Comparison of ENCODE assay signal across 38 cellular contexts in genomic region chr5:22846686-22847085, GRCh38. TPM values are rescaled to one million over a fixed set of nuclear protein-coding genes. Genes with fewer than 3 reads are reported as not detected.
"Had no signal": no experiment of that assay in that cellular context is flagged by ENCODE, and none has a peak within 500 bp of the region (broad histone marks: within the 10 kb centered on the region; RNA-seq: fewer than 3 reads in every experiment).

No MANE protein-coding gene starts in this region.

- H3K4me1 ChIP-seq: adrenal gland, ascending aorta, body of pancreas, breast epithelium had no signal

- DNase-seq: activated effector memory CD4-positive, alpha-beta T cell treated with anti-CD3 and anti-CD28 coated beads, Interleukin-2, amount 50 U/mL, for 16 hours; activated effector memory CD4-positive, alpha-beta T cell treated with Interleukin-2 at 50 U/mL for 16 hours; activated gamma-delta T cell; activated gamma-delta T cell treated with Interleukin-2 at 50 U/mL for 16 hours; activated naive CD4-positive, alpha-beta T cell; activated naive CD4-positive, alpha-beta T cell treated with anti-CD3 and anti-CD28 coated beads for 36 hours; activated naive CD4-positive, alpha-beta T cell treated with anti-CD3 and anti-CD28 coated beads, Interleukin-2, amount 10 ng/mL, durations not matched to agents 7 days and 5 days; activated naive CD4-positive, alpha-beta T cell treated with anti-CD3 and anti-CD28 coated beads, Interleukin-2, amount 50 U/mL, for 16 hours; activated naive CD4-positive, alpha-beta T cell treated with Interleukin-2 at 50 U/mL for 16 hours; activated naive CD8-positive, alpha-beta T cell treated with anti-CD3 and anti-CD28 coated beads for 36 hours; activated naive CD8-positive, alpha-beta T cell treated with anti-CD3 and anti-CD28 coated beads, Interleukin-2, amount 10 ng/mL, durations not matched to agents 7 days and 5 days; activated naive CD8-positive, alpha-beta T cell treated with anti-CD3 and anti-CD28 coated beads, Interleukin-2, amount 50 U/mL, for 24 hours; activated T-cell treated with anti-CD3 and anti-CD28 coated beads, Interleukin-2, amount 50 U/mL, for 1 hour; activated T-cell treated with anti-CD3 and anti-CD28 coated beads, Interleukin-2, amount 50 U/mL, for 24 hours; activated T-cell treated with anti-CD3 and anti-CD28 coated beads, Interleukin-2, amount 50 U/mL, for 4 hours; activated T-cell treated with anti-CD3 and anti-CD28 coated beads, Interleukin-2, amount 50 U/mL, for 48 hours; activated T-cell treated with anti-CD3 and anti-CD28 coated beads, Interleukin-2, amount 50 U/mL, for 72 hours; adrenal gland; amniotic stem cell; amygdala; anterior cingulate cortex; aorta; body of pancreas; brain microvascular endothelial cell; caudate nucleus; central memory CD4-positive, alpha-beta T cell; cerebellar nuclear complex had no signal

- FAIRE-seq: astrocyte, bronchial epithelial cell had no signal

- H3K27me3 ChIP-seq: adrenal gland, ascending aorta, brain microvascular endothelial cell, breast epithelium had no signal

- H3K36me3 ChIP-seq: adrenal gland, ascending aorta, brain microvascular endothelial cell, breast epithelium, cardiac muscle cell had no signal

- H3K27ac ChIP-seq: adrenal gland, ascending aorta, body of pancreas, brain microvascular endothelial cell, breast epithelium, cardiac muscle cell had no signal

- H3K4me3 ChIP-seq: adrenal gland, ascending aorta, body of pancreas, breast epithelium, cardiac muscle cell had no signal

- H3K9me3 ChIP-seq: adrenal gland, ascending aorta, body of pancreas, breast epithelium had no signal

- ATAC-seq: activated naive CD4-positive, alpha-beta T cell treated with anti-CD3 and anti-CD28 coated beads, Interleukin-2, amount 50 U/mL, for 72 hours; activated naive CD8-positive, alpha-beta T cell treated with anti-CD3 and anti-CD28 coated beads, Interleukin-2, amount 50 U/mL, for 24 hours; activated T-cell treated with anti-CD3 and anti-CD28 coated beads, Interleukin-2, amount 50 U/mL, for 4 hours; activated T-cell treated with anti-CD3 and anti-CD28 coated beads, Interleukin-2, amount 50 U/mL, for 72 hours; activated T-helper 17 cell treated with anti-CD3 and anti-CD28 coated beads, Interleukin-2, amount 50 U/mL, for 72 hours; body of pancreas had no signal

RNA-seq across cellular contexts. Expression of gene CDH12, which starts 6.5 kb away (rescaled TPM):
- total RNA-seq: activated naive CD4-positive, alpha-beta T cell treated with anti-CD3 and anti-CD28 coated beads for 36 hours; activated naive CD4-positive, alpha-beta T cell treated with anti-CD3 and anti-CD28 coated beads, Interleukin-2, amount 50 U/mL, for 72 hours; activated naive CD8-positive, alpha-beta T cell treated with anti-CD3 and anti-CD28 coated beads for 36 hours; activated naive CD8-positive, alpha-beta T cell treated with anti-CD3 and anti-CD28 coated beads, Interleukin-2, amount 10 ng/mL, durations not matched to agents 7 days and 5 days; activated T-cell treated with anti-CD3 and anti-CD28 coated beads, Interleukin-2, amount 50 U/mL, for 4 hours; activated T-cell treated with anti-CD3 and anti-CD28 coated beads, Interleukin-2, amount 50 U/mL, for 72 hours; activated T-helper 1 cell treated with anti-CD3 and anti-CD28 coated beads, Interleukin-12 subunit alpha, Interleukin-12 subunit beta, Interleukin-2, Interleukin-4 antibody, amounts not matched to agents 30 ng/mL and 10 ng/mL and 1 ng/mL, durations not matched to agents 14 hours and 24 hours and 36 hours; activated T-helper 17 cell treated with anti-CD3 and anti-CD28 coated beads, Interleukin-2, amount 50 U/mL, for 72 hours; activated T-helper 2 cell treated with anti-CD3 and anti-CD28 coated beads, Interferon-gamma antibody, Interleukin-2, Interleukin-4, amounts not matched to agents 10 μg/mL and 5 μg/mL and 100 μg/mL, durations not matched to agents 14 hours and 24 hours and 36 hours; aorta; astrocyte; body of pancreas; bronchial epithelial cell; cardiac septum; chondrocyte had no signal
- polyA plus RNA-seq: aorta had no signal
